In genomic region chr14:22039938-22040780, GRCh38 we compare ENCODE assay signal across 8 cellular contexts.
DNase-seq lines count a peak whose midpoint lies in the region; ATAC-seq lines count a peak whose summit lies in the region.

No MANE protein-coding gene starts in this region.

- intact Hi-C loops in CD4-positive, alpha-beta memory T cell (cut with micrococcal nuclease): loop anchor here (1.0 kb wide), 2 partner anchors 37 to 516 kb away; no protein-coding TSS in a partner anchor

- ATAC-seq in HG02759 (IDR thresholded peaks at IDR 0.05; ENCODE audit: unreplicated experiment): no peak

- H3K4me3 ChIP-seq in CD4-positive, alpha-beta memory T cell (ENCODE audit: low read length in 2 of 2): peak overlapping the region in 1 of 2 donors; percentile 14

- H3K36me3 Mint-ChIP-seq in CD4-positive, alpha-beta memory T cell: no peaks in the 10 kb centered on the region
- H3K36me3 Mint-ChIP-seq in stimulated activated naive CD8-positive, alpha-beta T cell treated with anti-CD3 and anti-CD28 coated beads, Interleukin-15, Interleukin-2, amounts not matched to agents 100 ng/mL and 50 ng/mL, for 24 hours (ENCODE audit: low read depth): no peaks in the 10 kb centered on the region

- CTCF ChIA-PET in CD4-positive, alpha-beta memory T cell (lab: Charles Lee; ENCODE audit: partially characterized antibody): interaction anchor here (1.1 to 2.3 kb wide), 17 partner anchors 9 to 530 kb away, joined by 3 to 22 read pairs (median 4); no protein-coding TSS in a partner anchor

- no peaks in the 10 kb centered on the region for H3K9me3 ChIP-seq in CD4-positive, alpha-beta memory T cell (ENCODE audit: control insufficient read depth in 1 of 2, low read length in 2 of 2)

- H3K4me1 ChIP-seq in CD4-positive, alpha-beta memory T cell (ENCODE audit: insufficient read depth, low read length): no peaks in the 10 kb centered on the region

- no peak overlapping the region for H3K27ac ChIP-seq in CD4-positive, alpha-beta memory T cell (ENCODE audit: low read depth, low read length)

- H3K4me1 Mint-ChIP-seq in CD4-positive, alpha-beta memory T cell: peaks cover 2 to 11% (median 4%) of the 10 kb centered on the region in 4 donors
- peaks cover 13% of the 10 kb centered on the region for H3K4me1 Mint-ChIP-seq in stimulated activated naive CD8-positive, alpha-beta T cell treated with anti-CD3 and anti-CD28 coated beads, Interleukin-15, Interleukin-2, amounts not matched to agents 100 ng/mL and 50 ng/mL, for 24 hours (ENCODE audit: low read depth)

- no peaks in the 10 kb centered on the region for H3K27me3 Mint-ChIP-seq in CD4-positive, alpha-beta memory T cell
- no peaks in the 10 kb centered on the region for H3K27me3 Mint-ChIP-seq in stimulated activated naive CD8-positive, alpha-beta T cell treated with anti-CD3 and anti-CD28 coated beads, Interleukin-15, Interleukin-2, amounts not matched to agents 100 ng/mL and 50 ng/mL, for 24 hours

- no peaks in the 10 kb centered on the region for H3K27me3 ChIP-seq in CD4-positive, alpha-beta memory T cell (ENCODE audit: insufficient read depth, low read length)

- H3K36me3 ChIP-seq in CD4-positive, alpha-beta memory T cell (ENCODE audit: insufficient read depth, low read length): no peaks in the 10 kb centered on the region

- peak overlapping the region; percentile 30 to 92 (median 80) for H3K27ac Mint-ChIP-seq in CD4-positive, alpha-beta memory T cell
- peak overlapping the region; percentile 68 for H3K27ac Mint-ChIP-seq in stimulated activated naive CD8-positive, alpha-beta T cell treated with anti-CD3 and anti-CD28 coated beads, Interleukin-15, Interleukin-2, amounts not matched to agents 100 ng/mL and 50 ng/mL, for 24 hours

- H3K9me3 Mint-ChIP-seq in CD4-positive, alpha-beta memory T cell: no peaks in the 10 kb centered on the region
- no peaks in the 10 kb centered on the region for H3K9me3 Mint-ChIP-seq in stimulated activated naive CD8-positive, alpha-beta T cell treated with anti-CD3 and anti-CD28 coated beads, Interleukin-15, Interleukin-2, amounts not matched to agents 100 ng/mL and 50 ng/mL, for 24 hours

- H3K4me3 Mint-ChIP-seq in CD4-positive, alpha-beta memory T cell: peak overlapping the region; percentile 40 to 82 (median 78)
- H3K4me3 Mint-ChIP-seq in stimulated activated naive CD8-positive, alpha-beta T cell treated with anti-CD3 and anti-CD28 coated beads, Interleukin-15, Interleukin-2, amounts not matched to agents 100 ng/mL and 50 ng/mL, for 24 hours: peak overlapping the region; percentile 74

- peak; percentile 38 to 56 (median 44) for DNase-seq in CD4-positive, alpha-beta memory T cell
- DNase-seq in HT1080 (ENCODE audit: low read depth): peak; percentile 42
- peak; percentile 14 for DNase-seq in activated T-cell treated with anti-CD3 and anti-CD28 coated beads for 1 hour (ENCODE audit: low read depth)
- DNase-seq in germinal center (ENCODE audit: low spot score): peak; percentile 45
- DNase-seq in iPS-NIHi7 (ENCODE audit: extremely low spot score): no peak
- DNase-seq in NCI-H1436 (lab: John Stamatoyannopoulos, UW): no peak

- POLR2A ChIA-PET in CD4-positive, alpha-beta memory T cell (lab: Charles Lee; ENCODE audit: partially characterized antibody): interaction anchor here (0.6 to 2.3 kb wide), 7 partner anchors 37 to 530 kb away, joined by 3 to 11 read pairs (median 4); no protein-coding TSS in a partner anchor

Comparison
In these comparisons a context has a peak if more than half of its experiments do, and no peak if none do; other contexts are left out.
1. DNase-seq: peak in CD4-positive, alpha-beta memory T cell (5 of 5), HT1080 (single experiment), activated T-cell treated with anti-CD3 and anti-CD28 coated beads for 1 hour (single experiment) and germinal center (single experiment); none in iPS-NIHi7 (single experiment) and NCI-H1436 (single experiment).